Comparison of ENCODE assay signal across 28 cellular contexts in the genomic region with DNA sequence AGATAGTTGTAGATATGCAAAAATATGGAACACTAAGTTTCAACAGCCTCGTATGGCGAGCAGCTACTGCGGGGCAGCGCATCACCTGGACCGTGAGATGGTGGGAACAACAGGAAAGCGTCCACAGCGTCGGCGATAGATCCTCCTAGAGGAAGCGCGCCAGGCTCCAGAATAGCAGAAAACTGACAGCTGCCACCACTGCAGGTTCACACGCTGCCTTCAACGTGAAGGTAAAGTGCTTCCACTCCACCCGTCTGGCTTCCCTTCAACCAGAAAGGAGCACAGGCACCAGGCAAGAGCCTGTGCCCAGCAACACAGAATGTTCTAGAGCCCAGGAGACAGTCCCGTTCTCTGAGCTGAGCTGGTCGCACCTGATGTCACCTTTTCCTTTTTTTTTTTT.
"Had no signal": no experiment of that assay in that cellular context is flagged by ENCODE, and none has a peak within 500 bp of the region (broad histone marks: within the 10 kb centered on the region; RNA-seq: fewer than 3 reads in every experiment).

No MANE protein-coding gene starts in this region.

- H3K27ac ChIP-seq: ovary, parathyroid adenoma, psoas muscle, right lobe of liver, sigmoid colon, stomach, thoracic aorta, thyroid gland, tibial nerve, upper lobe of left lung, vagina had no signal

- H3K4me3 Mint-ChIP-seq: natural killer cell treated with Interleukin-12 subunit alpha and Interleukin-12 subunit beta and Interleukin-15 and Interleukin-18, amount 100 ng/mL, for 72 hours; nephron progenitor cell; neural crest cell; stimulated activated effector memory CD8-positive, alpha-beta T cell treated with anti-CD3 and anti-CD28 coated beads, Interleukin-12 subunit alpha, Interleukin-12 subunit beta, amount 100 ng/mL, for 72 hours; stimulated activated naive B cell treated with anti-CD40 and anti-IgM and Interleukin-4, amounts not matched to agents 10 μg/mL and 1 μg/mL and 100 μg/mL, for 72 hours; stimulated activated naive CD8-positive, alpha-beta T cell treated with anti-CD3 and anti-CD28 coated beads, Interleukin-15, Interleukin-2, amounts not matched to agents 100 ng/mL and 50 ng/mL, for 24 hours had no signal

- DNase-seq: nephron progenitor cell; occipital lobe; ovary; posterior cingulate gyrus; psoas muscle; right lobe of liver; sigmoid colon; small intestine; stimulated activated CD4-positive, alpha-beta T cell treated with anti-CD3 and anti-CD28 coated beads, Interleukin-15, amount 100 ng/mL, for 24 hours; stimulated activated CD4-positive, alpha-beta T cell treated with anti-CD3 and anti-CD28 coated beads, Interleukin-2, amount 100 ng/mL, for 24 hours; stimulated activated CD4-positive, alpha-beta T cell treated with anti-CD3 and anti-CD28 coated beads, Interleukin-2, amount 100 ng/mL, for 48 hours; stimulated activated CD4-positive, alpha-beta T cell treated with anti-CD3 and anti-CD28 coated beads, Interleukin-4, amount 100 ng/mL, for 24 hours; stimulated activated naive B cell treated with anti-CD40 and anti-IgM and Interleukin-4, amounts not matched to agents 10 μg/mL and 1 μg/mL and 100 μg/mL, for 72 hours; stimulated activated naive CD4-positive, alpha-beta T cell treated with Interleukin-2 at 50 U/mL for 16 hours; stomach; thyroid gland; trophoblast cell had no signal

- H3K36me3 ChIP-seq: ovary, right lobe of liver, sigmoid colon, stomach, thoracic aorta, thyroid gland, tibial nerve, upper lobe of left lung, vagina had no signal

- H3K27me3 Mint-ChIP-seq: natural killer cell treated with Interleukin-12 subunit alpha and Interleukin-12 subunit beta and Interleukin-15 and Interleukin-18, amount 100 ng/mL, for 72 hours; stimulated activated naive B cell treated with anti-CD40 and anti-IgM and Interleukin-4, amounts not matched to agents 10 μg/mL and 1 μg/mL and 100 μg/mL, for 72 hours had no signal

- H3K9me3 ChIP-seq: ovary, right lobe of liver, sigmoid colon, thoracic aorta, thyroid gland, upper lobe of left lung, vagina had no signal

- H3K4me1 Mint-ChIP-seq: nephron progenitor cell; neural crest cell; stimulated activated effector memory CD8-positive, alpha-beta T cell treated with anti-CD3 and anti-CD28 coated beads, Interleukin-12 subunit alpha, Interleukin-12 subunit beta, amount 100 ng/mL, for 72 hours; stimulated activated naive B cell treated with anti-CD40 and anti-IgM and Interleukin-4, amounts not matched to agents 10 μg/mL and 1 μg/mL and 100 μg/mL, for 72 hours had no signal

- FAIRE-seq: small intestine, urothelium cell line had no signal

- H3K27me3 ChIP-seq: ovary, right lobe of liver, sigmoid colon, stomach, thyroid gland, tibial nerve, upper lobe of left lung, vagina had no signal

- H3K4me1 ChIP-seq: parathyroid adenoma, psoas muscle, right lobe of liver, sigmoid colon, stomach, thyroid gland, tibial nerve, upper lobe of left lung, vagina had no signal

- ATAC-seq: natural killer cell treated with Interleukin-12 subunit alpha and Interleukin-12 subunit beta and Interleukin-15 and Interleukin-18, amount 100 ng/mL, for 72 hours; stimulated activated naive B cell treated with anti-CD40 and anti-IgM and Interleukin-4, amounts not matched to agents 10 μg/mL and 1 μg/mL and 100 μg/mL, for 72 hours had no signal

- H3K9me3 Mint-ChIP-seq: natural killer cell treated with Interleukin-12 subunit alpha and Interleukin-12 subunit beta and Interleukin-15 and Interleukin-18, amount 100 ng/mL, for 72 hours; stimulated activated effector memory CD8-positive, alpha-beta T cell treated with anti-CD3 and anti-CD28 coated beads, Interleukin-12 subunit alpha, Interleukin-12 subunit beta, amount 100 ng/mL, for 72 hours; stimulated activated naive B cell treated with anti-CD40 and anti-IgM and Interleukin-4, amounts not matched to agents 10 μg/mL and 1 μg/mL and 100 μg/mL, for 72 hours; stimulated activated naive CD8-positive, alpha-beta T cell treated with anti-CD3 and anti-CD28 coated beads, Interleukin-15, Interleukin-2, amounts not matched to agents 100 ng/mL and 50 ng/mL, for 24 hours had no signal

- H3K4me3 ChIP-seq: ovary, psoas muscle, right lobe of liver, sigmoid colon, stomach, thoracic aorta, thyroid gland, tibial nerve, upper lobe of left lung, vagina had no signal

- H3K27ac Mint-ChIP-seq: natural killer cell treated with Interleukin-12 subunit alpha and Interleukin-12 subunit beta and Interleukin-15 and Interleukin-18, amount 100 ng/mL, for 72 hours; nephron progenitor cell; progenitor cell of endocrine pancreas; stimulated activated effector memory CD8-positive, alpha-beta T cell treated with anti-CD3 and anti-CD28 coated beads, Interleukin-12 subunit alpha, Interleukin-12 subunit beta, amount 100 ng/mL, for 72 hours; stimulated activated naive B cell treated with anti-CD40 and anti-IgM and Interleukin-4, amounts not matched to agents 10 μg/mL and 1 μg/mL and 100 μg/mL, for 72 hours; stimulated activated naive CD8-positive, alpha-beta T cell treated with anti-CD3 and anti-CD28 coated beads, Interleukin-15, Interleukin-2, amounts not matched to agents 100 ng/mL and 50 ng/mL, for 24 hours had no signal

- H3K36me3 Mint-ChIP-seq: natural killer cell treated with Interleukin-12 subunit alpha and Interleukin-12 subunit beta and Interleukin-15 and Interleukin-18, amount 100 ng/mL, for 72 hours; stimulated activated effector memory CD8-positive, alpha-beta T cell treated with anti-CD3 and anti-CD28 coated beads, Interleukin-12 subunit alpha, Interleukin-12 subunit beta, amount 100 ng/mL, for 72 hours; stimulated activated naive B cell treated with anti-CD40 and anti-IgM and Interleukin-4, amounts not matched to agents 10 μg/mL and 1 μg/mL and 100 μg/mL, for 72 hours had no signal
